ENCODE assay signal across 21 cellular contexts in the genomic region with DNA sequence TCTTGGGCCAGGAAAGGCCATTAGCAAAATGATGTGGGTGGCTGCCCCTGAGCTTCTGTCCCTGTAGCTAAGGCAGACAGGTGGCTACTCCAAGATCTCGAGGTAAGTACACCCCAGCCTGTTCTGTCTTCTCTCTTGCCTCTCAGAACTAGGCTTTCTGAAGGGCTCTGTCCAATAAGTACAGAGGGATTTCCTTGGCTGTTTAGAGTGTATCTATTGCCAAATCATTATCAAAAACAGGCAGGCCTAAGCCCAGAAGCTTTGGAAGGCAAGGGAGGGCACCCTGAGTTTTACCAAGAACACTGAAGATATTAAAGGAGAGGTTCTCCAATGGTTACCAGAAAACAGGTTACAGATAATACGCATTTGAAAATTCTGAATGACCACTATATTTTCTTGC.
"Had no signal": no experiment of that assay in that cellular context is flagged by ENCODE, and none has a peak within 500 bp of the region (broad histone marks: within the 10 kb centered on the region; RNA-seq: fewer than 3 reads in every experiment).

No MANE protein-coding gene starts in this region.

- H3K27me3 ChIP-seq: esophagus muscularis mucosa, neural progenitor cell, pancreas, sigmoid colon, stomach, transverse colon had no signal

- H2AFZ ChIP-seq: neural progenitor cell had no signal

- H3K9me3 ChIP-seq: esophagus muscularis mucosa, lower lobe of right lung, pancreas, sigmoid colon, stomach, thoracic aorta, transverse colon had no signal

- DNase-seq: cerebellar nuclear complex; effector memory CD8-positive, alpha-beta T cell; foreskin melanocyte; head of caudate nucleus; hypothalamus; kidney glomerular epithelial cell; lower lobe of right lung; nucleus accumbens; pancreas; sigmoid colon; stimulated activated CD4-positive, alpha-beta T cell treated with anti-CD3 and anti-CD28 coated beads, Interleukin-12 subunit alpha, Interleukin-12 subunit beta, amount 100 ng/mL, for 4 hours; stimulated activated naive CD4-positive, alpha-beta T cell; stomach; substantia nigra; transverse colon had no signal

- H3K36me3 ChIP-seq: esophagus muscularis mucosa, lower lobe of right lung, neural progenitor cell, pancreas, sigmoid colon, stomach, thoracic aorta, transverse colon had no signal

- H3K9ac ChIP-seq: neural progenitor cell had no signal

- H3K4me2 ChIP-seq: neural progenitor cell had no signal

- H3K4me3 ChIP-seq: esophagus muscularis mucosa, lower lobe of right lung, neural progenitor cell, pancreas, sigmoid colon, skin epidermis, stomach, thoracic aorta, transverse colon had no signal

- H3K27ac ChIP-seq: epithelial cell of prostate, esophagus muscularis mucosa, lower lobe of right lung, neural progenitor cell, pancreas, sigmoid colon, skin epidermis, stomach, thoracic aorta, transverse colon had no signal

- ATAC-seq: effector memory CD8-positive, alpha-beta T cell; left lobe of liver; lower lobe of right lung had no signal
